2 cellular contexts compared by ENCODE assay signal in genomic region chr15:98442379-98442833, GRCh38.
TF ChIP-seq lines count a peak whose summit lies in the region.

No MANE protein-coding gene starts in this region.

TF ChIP-seq in SK-N-SH, 30 proteins besides CTCF, POLR2A, EP300 and RAD21:
- peak; percentile 67 for TF ChIP-seq SMC3 (IDR thresholded peaks at IDR 0.05; ENCODE audit: low read depth, low read length)
- no peak for TF ChIP-seq MEF2A (IDR thresholded peaks at IDR 0.05; ENCODE audit: borderline replicate concordance, low read depth)

TF ChIP-seq in K562, 482 proteins besides CTCF, POLR2A, EP300 and RAD21:
- TF ChIP-seq STAG1 (CRISPR knock-in tag; IDR thresholded peaks at IDR 0.05; ENCODE audit: borderline replicate concordance): peak; percentile 48; the same call in 1 of the 2 replicates
- no peak for TF ChIP-seq MAFF (IDR thresholded peaks at IDR 0.05; ENCODE audit: low read length)
- peak; percentile 84 for TF ChIP-seq ZNF24 (IDR thresholded peaks at IDR 0.05)
- peak; percentile 61; the same call in 1 of the 2 replicates for TF ChIP-seq ZNF384 (IDR thresholded peaks at IDR 0.05; ENCODE audit: low read depth, low read length)
- no peak for TF ChIP-seq CHD7 (IDR thresholded peaks at IDR 0.05; ENCODE audit: low read depth, low read length)
- TF ChIP-seq RFX1 (IDR thresholded peaks at IDR 0.05): no peak
- 0 out of 2 replicates have a peak, but pooled peaks have one; percentile 8 for TF ChIP-seq DEAF1 (CRISPR knock-in tag; IDR thresholded peaks at IDR 0.05)
- no peak for TF ChIP-seq NCOA1 (IDR thresholded peaks at IDR 0.05; ENCODE audit: low read depth)
